8 cellular contexts compared by ENCODE assay signal in the genomic region with DNA sequence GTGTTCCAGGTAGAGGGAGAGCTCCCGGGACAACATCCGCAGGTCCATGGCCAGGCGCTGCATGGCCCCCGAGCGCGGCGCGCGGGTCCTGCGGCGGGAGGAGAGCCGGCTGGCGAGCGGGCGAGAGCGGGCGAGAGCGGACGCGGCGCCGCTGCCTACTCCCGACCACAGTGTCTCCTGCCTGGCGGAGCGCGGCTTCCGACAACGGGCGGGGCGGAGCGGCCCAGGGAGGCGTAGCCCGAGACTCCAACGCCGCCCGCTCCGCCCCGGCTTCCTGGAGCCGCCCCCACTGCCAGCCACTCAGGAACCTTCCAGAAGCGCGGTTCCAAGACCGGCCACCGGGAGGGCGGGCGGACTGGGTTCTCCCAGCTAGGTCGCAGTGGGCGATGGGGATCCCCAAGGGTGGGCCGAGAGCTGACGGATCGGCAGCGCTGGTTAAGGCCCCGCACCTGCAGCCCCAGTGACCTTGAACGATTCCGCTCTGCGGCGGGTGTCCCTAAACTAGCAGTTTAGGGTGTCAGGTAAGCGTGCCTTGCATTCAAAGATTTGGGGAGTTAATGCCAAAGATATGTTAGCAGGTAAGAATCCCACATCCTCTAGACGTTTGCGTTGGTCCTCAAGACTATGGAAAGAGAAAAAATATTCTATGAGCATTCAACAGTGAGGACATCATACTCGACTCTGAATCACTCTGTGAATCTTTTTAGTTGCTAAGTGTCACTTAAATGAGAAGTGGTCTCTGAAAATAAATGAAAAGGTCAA. TPM values are rescaled to one million over a fixed set of nuclear protein-coding genes. Genes with fewer than 3 reads are reported as not detected.
DNase-seq lines count a peak whose midpoint lies in the region; ATAC-seq and TF ChIP-seq lines count a peak whose summit lies in the region.

A gene with protein sequence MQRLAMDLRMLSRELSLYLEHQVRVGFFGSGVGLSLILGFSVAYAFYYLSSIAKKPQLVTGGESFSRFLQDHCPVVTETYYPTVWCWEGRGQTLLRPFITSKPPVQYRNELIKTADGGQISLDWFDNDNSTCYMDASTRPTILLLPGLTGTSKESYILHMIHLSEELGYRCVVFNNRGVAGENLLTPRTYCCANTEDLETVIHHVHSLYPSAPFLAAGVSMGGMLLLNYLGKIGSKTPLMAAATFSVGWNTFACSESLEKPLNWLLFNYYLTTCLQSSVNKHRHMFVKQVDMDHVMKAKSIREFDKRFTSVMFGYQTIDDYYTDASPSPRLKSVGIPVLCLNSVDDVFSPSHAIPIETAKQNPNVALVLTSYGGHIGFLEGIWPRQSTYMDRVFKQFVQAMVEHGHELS (minus strand): TSS at position 172 of the 762 bp plus-strand sequence. CDS start 109 bp downstream, at position 63.

- TF ChIP-seq CTCF in epithelial cell of proximal tubule (conservative IDR thresholded peaks at IDR 0.05; ENCODE audit: low read depth, low read length): peak; percentile 27

- no peaks in the 10 kb centered on the region for H3K4me1 ChIP-seq in mucosa of stomach (ENCODE audit: control insufficient read depth, insufficient read depth, low read length)

- no peaks in the 10 kb centered on the region for H3K36me3 ChIP-seq in mucosa of stomach (ENCODE audit: control insufficient read depth, insufficient read depth, low read length)

- H3K4me3 ChIP-seq in epithelial cell of proximal tubule (ENCODE audit: low read depth, low read length): peak within 1 kb of the TSS; percentile 75
- peak within 1 kb of the TSS; percentile 81 for H3K4me3 ChIP-seq in mucosa of stomach (ENCODE audit: low read length)

- H3K9ac ChIP-seq in mucosa of stomach (ENCODE audit: low read length): peak within 1 kb of the TSS; percentile 81

- no peaks in the 10 kb centered on the region for H3K9me3 ChIP-seq in mucosa of stomach (ENCODE audit: control insufficient read depth, low read length)

- no peaks in the 10 kb centered on the region for H3K27me3 ChIP-seq in mucosa of stomach (ENCODE audit: control insufficient read depth, insufficient read depth, low read length)

- peak; percentile 88 for ATAC-seq in GM21515 (IDR thresholded peaks at IDR 0.05; ENCODE audit: unreplicated experiment)

- peak; percentile 73 for DNase-seq in DMS114 treated with DMSO at 0.1 percent for 48 hours (lab: John Stamatoyannopoulos, UW; ENCODE audit: unreplicated experiment)
- DNase-seq in HuH-7 (ENCODE audit: low spot score): peak; percentile 89
- peak; percentile 99 for DNase-seq in OCI-M1 (lab: John Stamatoyannopoulos, UW)
- DNase-seq in activated T-cell treated with anti-CD3 and anti-CD28 coated beads for 4 hours: peak; percentile 85
- DNase-seq in epithelial cell of proximal tubule (ENCODE audit: low read depth): no peak
- DNase-seq in stimulated activated CD8-positive, alpha-beta memory T cell treated with anti-CD3 and anti-CD28 coated beads, Interleukin-7, amount 100 ng/mL, for 1 hour (ENCODE audit: low read depth in 2 of 2): peak; percentile 80 to 81

RNA-seq across cellular contexts. Expression of the gene that starts here (rescaled TPM):
- total RNA-seq in epithelial cell of proximal tubule: 14.9 and 16.3 TPM in 2 replicates
